13 cellular contexts compared by ENCODE assay signal in genomic region chr5:126373621-126374416, GRCh38. TPM values are rescaled to one million over a fixed set of nuclear protein-coding genes. Genes with fewer than 3 reads are reported as not detected.
A peak's percentile ranks its signal among the peaks of the same experiment; 100 is the strongest.
DNase-seq lines count a peak whose midpoint lies in the region; ATAC-seq and TF ChIP-seq lines count a peak whose summit lies in the region.
"Had no signal": no experiment of that assay in that cellular context is flagged by ENCODE, and none has a peak within 500 bp of the region (broad histone marks: within the 10 kb centered on the region; RNA-seq: fewer than 3 reads in every experiment).

No MANE protein-coding gene starts in this region.

- no peak for TF ChIP-seq POLR2A in gastroesophageal sphincter (IDR thresholded peaks at IDR 0.05)

- peak overlapping the region in 9 of 10 donors; percentile 53 to 90 (median 81) for H3K27ac Mint-ChIP-seq in naive thymus-derived CD8-positive, alpha-beta T cell
- H3K27ac Mint-ChIP-seq: activated CD4-positive, alpha-beta T cell treated with anti-CD3 and anti-CD28 coated beads, Interleukin-2, amount 10 ng/mL, durations not matched to agents 7 days and 5 days had no signal

- intact Hi-C loops in dorsolateral prefrontal cortex (cut with DNase I) = no loop called here
- intact Hi-C loops in right cardiac atrium (cut with DNase I) = no loop called here

- TF ChIP-seq CTCF in dorsolateral prefrontal cortex (IDR thresholded peaks at IDR 0.05 in 54 of 56, conservative IDR thresholded peaks at IDR 0.05 in 2 of 56; ENCODE audit: low read depth in 1 of 56, partially characterized antibody in 56 of 56) = no peak
- TF ChIP-seq CTCF in gastroesophageal sphincter (IDR thresholded peaks at IDR 0.05) = no peak

- H3K36me3 Mint-ChIP-seq in naive thymus-derived CD8-positive, alpha-beta T cell = no peaks in the 10 kb centered on the region

- H3K36me3 ChIP-seq in gastroesophageal sphincter = no peaks in the 10 kb centered on the region
- H3K36me3 ChIP-seq: cardiac muscle cell had no signal

- H3K9me3 Mint-ChIP-seq in naive thymus-derived CD8-positive, alpha-beta T cell = no peaks in the 10 kb centered on the region
- H3K9me3 Mint-ChIP-seq: activated CD4-positive, alpha-beta T cell treated with anti-CD3 and anti-CD28 coated beads, Interleukin-2, amount 10 ng/mL, durations not matched to agents 7 days and 5 days had no signal

- H3K27me3 ChIP-seq in dorsolateral prefrontal cortex = no peaks in the 10 kb centered on the region
- no peaks in the 10 kb centered on the region for H3K27me3 ChIP-seq in right cardiac atrium (ENCODE audit: control insufficient read depth, insufficient read depth)
- H3K27me3 ChIP-seq in gastroesophageal sphincter = no peaks in the 10 kb centered on the region
- H3K27me3 ChIP-seq: cardiac muscle cell had no signal

- H3K27me3 Mint-ChIP-seq in naive thymus-derived CD8-positive, alpha-beta T cell = no peaks in the 10 kb centered on the region
- H3K27me3 Mint-ChIP-seq: activated CD4-positive, alpha-beta T cell treated with anti-CD3 and anti-CD28 coated beads, Interleukin-2, amount 10 ng/mL, durations not matched to agents 7 days and 5 days had no signal

- peaks cover 5 to 22% (median 16%) of the 10 kb centered on the region in 4 donors for H3K4me1 Mint-ChIP-seq in naive thymus-derived CD8-positive, alpha-beta T cell

- no peak overlapping the region for H3K4me3 ChIP-seq in dorsolateral prefrontal cortex
- no peak overlapping the region for H3K4me3 ChIP-seq in right cardiac atrium (ENCODE audit: low read length)
- H3K4me3 ChIP-seq in gastroesophageal sphincter = no peak overlapping the region
- H3K4me3 ChIP-seq: cardiac muscle cell, PC-9 had no signal

- H3K27ac ChIP-seq in dorsolateral prefrontal cortex = no peak overlapping the region
- no peak overlapping the region for H3K27ac ChIP-seq in right cardiac atrium (ENCODE audit: low read length)
- no peak overlapping the region for H3K27ac ChIP-seq in gastroesophageal sphincter
- H3K27ac ChIP-seq: cardiac muscle cell, PC-9 had no signal

- no peaks in the 10 kb centered on the region for H3K9me3 ChIP-seq in right cardiac atrium (ENCODE audit: control insufficient read depth, low read length)
- no peaks in the 10 kb centered on the region for H3K9me3 ChIP-seq in gastroesophageal sphincter

- ATAC-seq in HG03432 (IDR thresholded peaks at IDR 0.05; ENCODE audit: unreplicated experiment) (peak; percentile 55), right cardiac atrium (no peak), gastroesophageal sphincter (no peak), HG03280 (IDR thresholded peaks at IDR 0.05; ENCODE audit: unreplicated experiment) (no peak)
- peak; percentile 85 to 95 for ATAC-seq in naive thymus-derived CD8-positive, alpha-beta T cell

- peak overlapping the region in 6 of 10 donors; percentile 0 to 58 (median 18) for H3K4me3 Mint-ChIP-seq in naive thymus-derived CD8-positive, alpha-beta T cell
- H3K4me3 Mint-ChIP-seq: activated CD4-positive, alpha-beta T cell treated with anti-CD3 and anti-CD28 coated beads, Interleukin-2, amount 10 ng/mL, durations not matched to agents 7 days and 5 days had no signal

- 82% methylated on average over 4 of the region's 4 CpGs for WGBS in right cardiac atrium
- 85 to 89% methylated on average over 4 of the region's 4 CpGs for WGBS in gastroesophageal sphincter (ENCODE audit: low coverage in 1 of 2), 2 donors

- no peaks in the 10 kb centered on the region for H3K4me1 ChIP-seq in right cardiac atrium (ENCODE audit: control insufficient read depth, insufficient read depth, low read length)
- peaks cover 0 to 20% (median 0%) of the 10 kb centered on the region in 3 donors for H3K4me1 ChIP-seq in gastroesophageal sphincter

- TF ChIP-seq EP300 in gastroesophageal sphincter (IDR thresholded peaks at IDR 0.05) = no peak

- POLR2A ChIA-PET in naive thymus-derived CD8-positive, alpha-beta T cell (lab: Charles Lee) = no interaction called here

- DNase-seq in Daoy (ENCODE audit: low read depth) (peak; percentile 48), astrocyte of the hippocampus (ENCODE audit: low read depth, low spot score) (peak; percentile 56), dorsolateral prefrontal cortex (no peak), right cardiac atrium (no peak)
- DNase-seq in naive thymus-derived CD8-positive, alpha-beta T cell = peak in 5 of 10 donors; percentile 11 to 63 (median 30)
- DNase-seq: activated CD4-positive, alpha-beta T cell treated with anti-CD3 and anti-CD28 coated beads, Interleukin-2, amount 10 ng/mL, durations not matched to agents 7 days and 5 days; DMS79; NCI-H1048; PC-9 had no signal

RNA-seq across cellular contexts. Expression of gene GRAMD2B, which starts 49.4 kb away (rescaled TPM):
- total RNA-seq in Daoy (2014; rRNA removed; shearing (Covaris generic)) = 4.1 and 10.4 TPM in 2 replicates
- total RNA-seq in naive thymus-derived CD8-positive, alpha-beta T cell = 1 to 10 TPM; 5.0 to 6.6 TPM
- polyA plus RNA-seq in naive thymus-derived CD8-positive, alpha-beta T cell = 1 to 10 TPM; 5.3 to 7.1 (median 6.0) TPM
- total RNA-seq in dorsolateral prefrontal cortex (100 to 1,000 TPM in 33 of 120 experiments, 10 to 100 TPM in 87; 39.5 to 205 (median 86.4) TPM), right cardiac atrium (10 to 100 TPM; 31.6 to 45.4 (median 35.2) TPM), gastroesophageal sphincter (10 to 100 TPM; 47.7 to 66.0 (median 53.2) TPM)
- polyA plus RNA-seq in right cardiac atrium = 13.0 TPM

Comparison
In these comparisons a context has a peak if more than half of its experiments do, and no peak if none do; other contexts are left out.
1. DNase-seq: peak in Daoy (single experiment) and astrocyte of the hippocampus (single experiment); none in dorsolateral prefrontal cortex (0 of 10) and right cardiac atrium (0 of 3).
2. ATAC-seq: peak in HG03432 (single experiment) and naive thymus-derived CD8-positive, alpha-beta T cell (2 of 2); none in right cardiac atrium (0 of 2), gastroesophageal sphincter (single experiment) and HG03280 (single experiment).